10 cellular contexts compared by ENCODE assay signal in genomic region chr11:2890466-2891241, GRCh38. TPM values are rescaled to one million over a fixed set of nuclear protein-coding genes. Genes with fewer than 3 reads are reported as not detected.
DNase-seq lines count a peak whose midpoint lies in the region; ATAC-seq and TF ChIP-seq lines count a peak whose summit lies in the region.
"Had no signal": no experiment of that assay in that cellular context is flagged by ENCODE, and none has a peak within 500 bp of the region (broad histone marks: within the 10 kb centered on the region; RNA-seq: fewer than 3 reads in every experiment).

No MANE protein-coding gene starts in this region.

- H3K27me3 Mint-ChIP-seq in Calu3 (ENCODE audit: unreplicated experiment): no peaks in the 10 kb centered on the region
- peaks cover 4% of the 10 kb centered on the region for H3K27me3 Mint-ChIP-seq in neural progenitor cell (ENCODE audit: insufficient read depth, low read depth)

- H3K36me3 Mint-ChIP-seq in Calu3 (ENCODE audit: insufficient read depth, unreplicated experiment): peaks cover 29% of the 10 kb centered on the region
- H3K36me3 Mint-ChIP-seq in neural progenitor cell: no peaks in the 10 kb centered on the region

- BruUV-seq in Calu3 (replicated peaks; lab: Mats Ljungman, UMichigan): no TSS peak

- H3K9me3 ChIP-seq in neural progenitor cell (ENCODE audit: low read depth): no peaks in the 10 kb centered on the region

- H3K4me3 Mint-ChIP-seq in Calu3 (ENCODE audit: low read depth, unreplicated experiment) (peak overlapping the region; percentile 72), neural progenitor cell (no peak overlapping the region)

- H4K20me1 ChIP-seq in neural progenitor cell (ENCODE audit: low read depth): no peaks in the 10 kb centered on the region

- H3K4me1 Mint-ChIP-seq in Calu3 (ENCODE audit: low read depth, unreplicated experiment) (peaks cover 15% of the 10 kb centered on the region), neural progenitor cell (peaks cover 34% of the 10 kb centered on the region)

- H3K79me2 ChIP-seq in neural progenitor cell (ENCODE audit: low read depth): no peaks in the 10 kb centered on the region

- H3K36me3 ChIP-seq in neural progenitor cell: no peaks in the 10 kb centered on the region

- no peak overlapping the region for H2AFZ ChIP-seq in neural progenitor cell (replicated peaks)

- DNase-seq in Calu3 (peak; percentile 67), NCI-H2029 treated with DMSO at 0.1 percent for 48 hours (lab: John Stamatoyannopoulos, UW) (peak; percentile 27), epithelial cell of proximal tubule (ENCODE audit: low read depth) (no peak), neural progenitor cell (ENCODE audit: low spot score) (peak; percentile 29), GM03348 (ENCODE audit: low spot score) (no peak), NCI-H510A (lab: John Stamatoyannopoulos, UW) (no peak)
- DNase-seq: effector memory CD4-positive, alpha-beta T cell; NCI-H1105 treated with DMSO at 0.1 percent for 48 hours had no signal

- H3K4me2 ChIP-seq in neural progenitor cell: no peak overlapping the region

- no peak overlapping the region for H3K27ac Mint-ChIP-seq in Calu3 (ENCODE audit: unreplicated experiment)
- no peak overlapping the region for H3K27ac Mint-ChIP-seq in neural progenitor cell

- H3K4me1 ChIP-seq in neural progenitor cell: peaks cover 24% of the 10 kb centered on the region

- TF ChIP-seq CTCF in Calu3 (IDR thresholded peaks at IDR 0.05; ENCODE audit: unreplicated experiment): no peak
- TF ChIP-seq CTCF in epithelial cell of proximal tubule (conservative IDR thresholded peaks at IDR 0.05; ENCODE audit: low read depth, low read length): no peak
- TF ChIP-seq CTCF in neural progenitor cell (IDR thresholded peaks at IDR 0.05): no peak

- H3F3A ChIP-seq in neural progenitor cell (ENCODE audit: low read depth): peaks cover 34% of the 10 kb centered on the region

- H3K9me3 Mint-ChIP-seq in Calu3 (ENCODE audit: low read depth, unreplicated experiment): no peaks in the 10 kb centered on the region
- no peaks in the 10 kb centered on the region for H3K9me3 Mint-ChIP-seq in neural progenitor cell

- H3K27ac ChIP-seq in neural progenitor cell: no peak overlapping the region

- ATAC-seq in HG03457 (IDR thresholded peaks at IDR 0.05; ENCODE audit: unreplicated experiment): no peak
- no peak for ATAC-seq in activated CD4-positive, CD25-positive, alpha-beta regulatory T cell treated with anti-CD3 and anti-CD28 coated beads, Interleukin-2, amount 50 U/mL, for 24 hours

- H3K4me3 ChIP-seq in epithelial cell of proximal tubule (ENCODE audit: low read depth, low read length): peak overlapping the region; percentile 16
- H3K4me3 ChIP-seq in neural progenitor cell: no peak overlapping the region

- intact Hi-C loops in Calu3 (cut with micrococcal nuclease; ENCODE audit: unreplicated experiment): no loop called here

- H3K9ac ChIP-seq in neural progenitor cell: no peak overlapping the region

- peaks cover 23% of the 10 kb centered on the region for H3K27me3 ChIP-seq in neural progenitor cell

- CTCF ChIA-PET in Calu3 (lab: Charles Lee): interaction anchor here (0.7 to 6.5 kb wide), 3 partner anchors 39 to 358 kb away, joined by 3 to 100 read pairs (median 40); partner anchors contain the start of gene PHLDA2

RNA-seq across cellular contexts. Expression of gene CDKN1C, which starts 5.1 kb away (rescaled TPM):
- total RNA-seq in Calu3 (2022) (2.2 and 2.4 TPM in 2 replicates), epithelial cell of proximal tubule (12.7 and 27.7 TPM in 2 replicates), neural progenitor cell (ENCODE audit: low replicate concordance) (47.8 and 49.3 TPM in 2 replicates)

RNA-seq across cellular contexts. Expression of gene PHLDA2, which starts 38.6 kb away (rescaled TPM):
- total RNA-seq in Calu3 (2022) (111 and 142 TPM in 2 replicates), epithelial cell of proximal tubule (63.1 and 97.2 TPM in 2 replicates), neural progenitor cell (ENCODE audit: low replicate concordance) (not detected in 2 replicates)

Comparison
In these comparisons a context has a peak if more than half of its experiments do, and no peak if none do; other contexts are left out.
1. DNase-seq: peak in Calu3 (single experiment), NCI-H2029 treated with DMSO at 0.1 percent for 48 hours (single experiment) and neural progenitor cell (single experiment); none in epithelial cell of proximal tubule (single experiment), GM03348 (single experiment) and NCI-H510A (single experiment).
2. RNA of gene PHLDA2, which starts 38.6 kb away (total RNA-seq): 111 to 142 TPM in Calu3 and 63.1 to 97.2 TPM in epithelial cell of proximal tubule; not detected in neural progenitor cell; every median in the first group is over 10 times any median in the second.